In genomic region chr13:32548837-32549236, GRCh38 we compare ENCODE assay signal across 1 cellular context.
TF ChIP-seq lines count a peak whose summit lies in the region.

No MANE protein-coding gene starts in this region.

TF ChIP-seq in K562, 482 proteins besides CTCF, POLR2A, EP300 and RAD21 (continued from another document):
- no peak for TF ChIP-seq ZNF184 (CRISPR knock-in tag; IDR thresholded peaks at IDR 0.05)
